Comparison of ENCODE assay signal across 8 cellular contexts in genomic region chr3:5122741-5123706, GRCh38. TPM values are rescaled to one million over a fixed set of nuclear protein-coding genes. Genes with fewer than 3 reads are reported as not detected.
A peak's percentile ranks its signal among the peaks of the same experiment; 100 is the strongest.
DNase-seq lines count a peak whose midpoint lies in the region; ATAC-seq, FAIRE-seq and TF ChIP-seq lines count a peak whose summit lies in the region.

No MANE protein-coding gene starts in this region.

- no peaks in the 10 kb centered on the region for H3K27me3 Mint-ChIP-seq in T-helper 17 cell

- H3K4me3 Mint-ChIP-seq in T-helper 17 cell = peak overlapping the region; percentile 95

- H3K27ac Mint-ChIP-seq in T-helper 17 cell = peak overlapping the region; percentile 94

- H3K36me3 Mint-ChIP-seq in T-helper 17 cell (ENCODE audit: low read depth) = no peaks in the 10 kb centered on the region

- H3K9me3 ChIP-seq in T-helper 17 cell (ENCODE audit: control insufficient read depth, low read length, poor library complexity, severe bottlenecking) (no peaks in the 10 kb centered on the region), spleen (no peaks in the 10 kb centered on the region)

- H3K36me3 ChIP-seq in spleen = peaks cover 0 to 4% (median 0%) of the 10 kb centered on the region in 6 donors

- peak; percentile 68 for DNase-seq in Ammon's horn (ENCODE audit: low spot score)
- DNase-seq in T-helper 17 cell = peak in 1 of 3 donors; percentile 13
- DNase-seq in central memory CD4-positive, alpha-beta T cell = peak; percentile 22
- peak; percentile 84 for DNase-seq in iris pigment epithelial cell (ENCODE audit: low read depth)
- no peak for DNase-seq in spleen
- no peak for DNase-seq in HTR-8/SVneo (ENCODE audit: insufficient read length, low spot score)

- peaks cover 40 to 62% (median 54%) of the 10 kb centered on the region in 6 donors for H3K4me1 ChIP-seq in spleen

- TF ChIP-seq CTCF in spleen (IDR thresholded peaks at IDR 0.05 in 8 of 11, conservative IDR thresholded peaks at IDR 0.05 in 3 of 11) = no peak

- peak overlapping the region; percentile 92 to 96 (median 94) for H3K27ac ChIP-seq in spleen

- intact Hi-C loops in spleen (cut with DNase I; ENCODE audit: low total_unique reads) = loop anchor here (5.0 kb wide), 1 partner anchor 64 kb away; the partner anchor contains the start of gene EDEM1

- peak overlapping the region; percentile 90 to 100 (median 98) for H3K4me3 ChIP-seq in spleen

- peak; percentile 3 for ATAC-seq in GM19025 (IDR thresholded peaks at IDR 0.05; ENCODE audit: low read depth, unreplicated experiment)
- peak; percentile 13 for ATAC-seq in HG03442 (IDR thresholded peaks at IDR 0.05; ENCODE audit: unreplicated experiment)
- peak; percentile 8 for ATAC-seq in T-helper 17 cell

- FAIRE-seq in HTR-8/SVneo (lab: Jason Lieb, UNC) = no peak

- H3K27me3 ChIP-seq in spleen (replicated peaks in 1 of 7) = no peaks in the 10 kb centered on the region

- peaks cover 33% of the 10 kb centered on the region for H3K4me1 Mint-ChIP-seq in T-helper 17 cell

- no peak for TF ChIP-seq POLR2A in spleen (IDR thresholded peaks at IDR 0.05)

- WGBS in spleen, 5 donors = 3 to 9% (median 5%) methylated on average over 27 to 31 of the region's 31 CpGs

RNA-seq across cellular contexts. Expression of gene ARL8B, which starts 0.9 kb away (rescaled TPM):
- total RNA-seq in T-helper 17 cell (10 to 100 TPM; 39.2 to 52.9 TPM), spleen (100 to 1,000 TPM in 1 of 7 donors, 10 to 100 TPM in 6; 55.6 to 120 (median 62.0) TPM)
- polyA plus RNA-seq in spleen = 10 to 100 TPM; 23.0 to 36.8 (median 28.0) TPM

Comparison
In these comparisons a context has a peak if more than half of its experiments do, and no peak if none do; other contexts are left out.
1. DNase-seq: peak in Ammon's horn (single experiment), central memory CD4-positive, alpha-beta T cell (single experiment) and iris pigment epithelial cell (single experiment); none in spleen (single experiment) and HTR-8/SVneo (single experiment).
2. Peak in every context shown above with its lines, with median percentiles within 50 percentile points of each other: ATAC-seq.